8 cellular contexts compared by ENCODE assay signal in the genomic region with DNA sequence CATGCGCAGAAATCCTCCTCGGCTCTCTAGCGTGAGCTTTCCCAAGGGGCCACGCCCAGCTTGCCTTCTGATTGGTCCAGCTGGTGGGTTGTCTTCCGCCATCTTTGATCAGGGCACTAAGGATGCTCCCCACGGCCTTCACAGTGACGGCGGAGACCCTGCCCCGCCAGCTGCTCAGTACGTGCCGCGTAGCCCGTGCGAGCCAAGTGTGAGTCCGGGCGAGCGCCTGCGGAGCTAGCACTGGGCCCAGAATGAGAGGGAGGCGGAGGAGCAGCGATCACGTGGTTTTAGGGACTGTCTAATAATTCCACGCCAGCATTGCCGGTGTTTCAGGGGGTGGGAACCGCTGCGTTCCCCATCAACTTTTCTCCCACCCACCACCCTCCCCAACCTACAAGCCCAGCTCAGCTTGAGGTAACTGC. TPM values are rescaled to one million over a fixed set of nuclear protein-coding genes. Genes with fewer than 3 reads are reported as not detected.
A peak's percentile ranks its signal among the peaks of the same experiment; 100 is the strongest.
DNase-seq lines count a peak whose midpoint lies in the region; ATAC-seq and TF ChIP-seq lines count a peak whose summit lies in the region.

No MANE protein-coding gene starts in this region.

- H3K27me3 ChIP-seq in BJ (ENCODE audit: control insufficient read depth, insufficient read depth, low read length): no peaks in the 10 kb centered on the region

- POLR2A ChIA-PET in BJ (lab: Charles Lee): interaction anchor here (0.6 kb wide), 1 partner anchor 25 kb away, joined by 4 read pairs; no protein-coding TSS in a partner anchor

- peak overlapping the region; percentile 97 for H3K27ac ChIP-seq in cingulate gyrus (ENCODE audit: low read depth, low read length)

- peak; percentile 58 for ATAC-seq in HG03457 (IDR thresholded peaks at IDR 0.05; ENCODE audit: unreplicated experiment)

- no peaks in the 10 kb centered on the region; the same call in 1 of the 2 replicates for H3K36me3 ChIP-seq in BJ (ENCODE audit: control insufficient read depth, insufficient read depth, low read length)

- peak overlapping the region; percentile 47 for H3K4me3 ChIP-seq in BJ (ENCODE audit: low read depth, low read length)

- TF ChIP-seq CTCF in BJ (IDR thresholded peaks at IDR 0.05; ENCODE audit: insufficient read depth, low read depth, low read length): no peak

- DNase-seq in BJ (ENCODE audit: low read depth) (peak; percentile 96), GM19240 (ENCODE audit: insufficient read length, low spot score) (peak; percentile 94), NCI-H524 (lab: John Stamatoyannopoulos, UW) (peak; percentile 100), kidney glomerular epithelial cell (lab: John Stamatoyannopoulos, UW) (peak; percentile 98)
- DNase-seq in activated CD4-positive, alpha-beta T cell treated with anti-CD3 and anti-CD28 coated beads for 4 hours: peak; percentile 96 to 99
- DNase-seq in stimulated activated CD4-positive, alpha-beta T cell treated with anti-CD3 and anti-CD28 coated beads, Interleukin-1b, Interleukin-23, amount 100 ng/mL, for 1 hour (ENCODE audit: low read depth in 2 of 2): peak; percentile 91 to 97

- CTCF ChIA-PET in BJ (lab: Yijun Ruan, JAX): interaction anchor here (0.9 to 6.3 kb wide), 12 partner anchors 9 to 161 kb away, joined by 3 to 37 read pairs (median 9); a partner anchor contains a TSS

RNA-seq across cellular contexts. Expression of a gene that starts 1.6 kb away (rescaled TPM):
- 4.9 and 8.3 TPM in 2 replicates for polyA plus RNA-seq in BJ (2011; rRNA removed)
- 1.9 and 5.3 TPM in 2 replicates for polyA minus RNA-seq in BJ (2011; rRNA and poly(A)+ RNA removed)

RNA-seq across cellular contexts. Expression of a gene that starts 27.2 kb away (rescaled TPM):
- 20.1 and 22.8 TPM in 2 replicates for polyA plus RNA-seq in BJ (2011; rRNA removed)
- polyA minus RNA-seq in BJ (2011; rRNA and poly(A)+ RNA removed): 14.8 and 28.4 TPM in 2 replicates

RNA-seq across cellular contexts. Expression of a gene that starts 36.8 kb away (rescaled TPM):
- polyA plus RNA-seq in BJ (2011; rRNA removed): 11.1 and 15.8 TPM in 2 replicates
- 16.4 and 26.4 TPM in 2 replicates for polyA minus RNA-seq in BJ (2011; rRNA and poly(A)+ RNA removed)

RNA-seq across cellular contexts. Expression of a gene that starts 47.8 kb away (rescaled TPM):
- not detected in 2 replicates for polyA plus RNA-seq in BJ (2011; rRNA removed)
- polyA minus RNA-seq in BJ (2011; rRNA and poly(A)+ RNA removed): not detected in 2 replicates

Comparison
In these comparisons a context has a peak if more than half of its experiments do, and no peak if none do; other contexts are left out.
1. Peak in every context shown above with its lines: DNase-seq, ATAC-seq, H3K4me3 ChIP-seq and H3K27ac ChIP-seq.